Comparison of ENCODE assay signal across 1 cellular context in genomic region chr1:45536886-45537285, GRCh38.
TF ChIP-seq lines count a peak whose summit lies in the region.

No MANE protein-coding gene starts in this region.

TF ChIP-seq in GM23338, 12 proteins besides CTCF, POLR2A, EP300 and RAD21 (continued from another document):
- TF ChIP-seq, protein P1, sequence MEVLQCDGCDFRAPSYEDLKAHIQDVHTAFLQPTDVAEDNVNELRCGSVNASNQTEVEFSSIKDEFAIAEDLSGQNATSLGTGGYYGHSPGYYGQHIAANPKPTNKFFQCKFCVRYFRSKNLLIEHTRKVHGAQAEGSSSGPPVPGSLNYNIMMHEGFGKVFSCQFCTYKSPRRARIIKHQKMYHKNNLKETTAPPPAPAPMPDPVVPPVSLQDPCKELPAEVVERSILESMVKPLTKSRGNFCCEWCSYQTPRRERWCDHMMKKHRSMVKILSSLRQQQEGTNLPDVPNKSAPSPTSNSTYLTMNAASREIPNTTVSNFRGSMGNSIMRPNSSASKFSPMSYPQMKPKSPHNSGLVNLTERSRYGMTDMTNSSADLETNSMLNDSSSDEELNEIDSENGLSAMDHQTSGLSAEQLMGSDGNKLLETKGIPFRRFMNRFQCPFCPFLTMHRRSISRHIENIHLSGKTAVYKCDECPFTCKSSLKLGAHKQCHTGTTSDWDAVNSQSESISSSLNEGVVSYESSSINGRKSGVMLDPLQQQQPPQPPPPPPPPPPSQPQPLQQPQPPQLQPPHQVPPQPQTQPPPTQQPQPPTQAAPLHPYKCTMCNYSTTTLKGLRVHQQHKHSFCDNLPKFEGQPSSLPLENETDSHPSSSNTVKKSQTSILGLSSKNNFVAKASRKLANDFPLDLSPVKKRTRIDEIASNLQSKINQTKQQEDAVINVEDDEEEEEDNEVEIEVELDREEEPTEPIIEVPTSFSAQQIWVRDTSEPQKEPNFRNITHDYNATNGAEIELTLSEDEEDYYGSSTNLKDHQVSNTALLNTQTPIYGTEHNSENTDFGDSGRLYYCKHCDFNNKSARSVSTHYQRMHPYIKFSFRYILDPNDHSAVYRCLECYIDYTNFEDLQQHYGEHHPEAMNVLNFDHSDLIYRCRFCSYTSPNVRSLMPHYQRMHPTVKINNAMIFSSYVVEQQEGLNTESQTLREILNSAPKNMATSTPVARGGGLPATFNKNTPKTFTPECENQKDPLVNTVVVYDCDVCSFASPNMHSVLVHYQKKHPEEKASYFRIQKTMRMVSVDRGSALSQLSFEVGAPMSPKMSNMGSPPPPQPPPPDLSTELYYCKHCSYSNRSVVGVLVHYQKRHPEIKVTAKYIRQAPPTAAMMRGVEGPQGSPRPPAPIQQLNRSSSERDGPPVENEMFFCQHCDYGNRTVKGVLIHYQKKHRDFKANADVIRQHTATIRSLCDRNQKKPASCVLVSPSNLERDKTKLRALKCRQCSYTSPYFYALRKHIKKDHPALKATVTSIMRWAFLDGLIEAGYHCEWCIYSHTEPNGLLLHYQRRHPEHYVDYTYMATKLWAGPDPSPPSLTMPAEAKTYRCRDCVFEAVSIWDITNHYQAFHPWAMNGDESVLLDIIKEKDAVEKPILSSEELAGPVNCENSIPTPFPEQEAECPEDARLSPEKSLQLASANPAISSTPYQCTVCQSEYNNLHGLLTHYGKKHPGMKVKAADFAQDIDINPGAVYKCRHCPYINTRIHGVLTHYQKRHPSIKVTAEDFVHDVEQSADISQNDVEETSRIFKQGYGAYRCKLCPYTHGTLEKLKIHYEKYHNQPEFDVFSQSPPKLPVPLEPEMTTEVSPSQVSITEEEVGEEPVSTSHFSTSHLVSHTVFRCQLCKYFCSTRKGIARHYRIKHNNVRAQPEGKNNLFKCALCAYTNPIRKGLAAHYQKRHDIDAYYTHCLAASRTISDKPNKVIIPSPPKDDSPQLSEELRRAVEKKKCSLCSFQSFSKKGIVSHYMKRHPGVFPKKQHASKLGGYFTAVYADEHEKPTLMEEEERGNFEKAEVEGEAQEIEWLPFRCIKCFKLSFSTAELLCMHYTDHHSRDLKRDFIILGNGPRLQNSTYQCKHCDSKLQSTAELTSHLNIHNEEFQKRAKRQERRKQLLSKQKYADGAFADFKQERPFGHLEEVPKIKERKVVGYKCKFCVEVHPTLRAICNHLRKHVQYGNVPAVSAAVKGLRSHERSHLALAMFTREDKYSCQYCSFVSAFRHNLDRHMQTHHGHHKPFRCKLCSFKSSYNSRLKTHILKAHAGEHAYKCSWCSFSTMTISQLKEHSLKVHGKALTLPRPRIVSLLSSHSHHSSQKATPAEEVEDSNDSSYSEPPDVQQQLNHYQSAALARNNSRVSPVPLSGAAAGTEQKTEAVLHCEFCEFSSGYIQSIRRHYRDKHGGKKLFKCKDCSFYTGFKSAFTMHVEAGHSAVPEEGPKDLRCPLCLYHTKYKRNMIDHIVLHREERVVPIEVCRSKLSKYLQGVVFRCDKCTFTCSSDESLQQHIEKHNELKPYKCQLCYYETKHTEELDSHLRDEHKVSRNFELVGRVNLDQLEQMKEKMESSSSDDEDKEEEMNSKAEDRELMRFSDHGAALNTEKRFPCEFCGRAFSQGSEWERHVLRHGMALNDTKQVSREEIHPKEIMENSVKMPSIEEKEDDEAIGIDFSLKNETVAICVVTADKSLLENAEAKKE (CRISPR knock-in tag; IDR thresholded peaks at IDR 0.05) = no peak
